31 cellular contexts compared by ENCODE assay signal in genomic region chr15:90918835-90919234, GRCh38. TPM values are rescaled to one million over a fixed set of nuclear protein-coding genes. Genes with fewer than 3 reads are reported as not detected.
"Had no signal": no experiment of that assay in that cellular context is flagged by ENCODE, and none has a peak within 500 bp of the region (broad histone marks: within the 10 kb centered on the region; RNA-seq: fewer than 3 reads in every experiment).

No MANE protein-coding gene starts in this region.

- H3K9me3 ChIP-seq: colonic mucosa, gastroesophageal sphincter, psoas muscle, right lobe of liver, suprapubic skin, tibial artery had no signal

- H3K27ac Mint-ChIP-seq: endodermal cell, immature natural killer cell, mesothelial cell of epicardium, nephron, neural progenitor cell, type B pancreatic cell had no signal

- DNase-seq: colonic mucosa; effector CD8-positive, alpha-beta T cell; endodermal cell; foreskin keratinocyte; hypothalamus; immature natural killer cell; islet precursor cell; kidney glomerular epithelial cell; mesenchymal stem cell; naive thymus-derived CD4-positive, alpha-beta T cell; nucleus accumbens; small intestine; stimulated activated CD4-positive, alpha-beta T cell treated with anti-CD3 and anti-CD28 coated beads, Interleukin-12 subunit alpha, Interleukin-12 subunit beta, amount 100 ng/mL, for 4 hours; stimulated activated CD4-positive, alpha-beta T cell treated with anti-CD3 and anti-CD28 coated beads, Interleukin-1b, Interleukin-23, amount 100 ng/mL, for 48 hours; stimulated activated CD4-positive, alpha-beta T cell treated with anti-CD3 and anti-CD28 coated beads, Interleukin-4, amount 100 ng/mL, for 1 hour; stimulated activated CD8-positive, alpha-beta memory T cell treated with anti-CD3 and anti-CD28 coated beads, Interleukin-4, amount 100 ng/mL, for 48 hours; stimulated activated naive CD4-positive, alpha-beta T cell; stimulated activated naive CD8-positive, alpha-beta T cell treated with anti-CD3 and anti-CD28 coated beads, Interleukin-15, amount 100 ng/mL, for 72 hours; tibial artery had no signal

- H3K27me3 ChIP-seq: colonic mucosa, foreskin keratinocyte, gastroesophageal sphincter, neural progenitor cell, right lobe of liver, suprapubic skin, tibial artery had no signal

- ATAC-seq: esophagus mucosa; foreskin keratinocyte; gastroesophageal sphincter; naive thymus-derived CD4-positive, alpha-beta T cell; psoas muscle; right lobe of liver; stimulated activated naive CD8-positive, alpha-beta T cell treated with anti-CD3 and anti-CD28 coated beads, Interleukin-15, amount 100 ng/mL, for 72 hours had no signal

- H3K4me3 Mint-ChIP-seq: central memory CD8-positive, alpha-beta T cell; dendritic cell treated with granulocyte-macrophage colony-stimulating factor and Interleukin-4, amounts not matched to agents 40 ng/mL and 50 ng/mL, for 4 days; endodermal cell; immature natural killer cell; mesothelial cell of epicardium; naive thymus-derived CD4-positive, alpha-beta T cell; nephron; neural progenitor cell; stimulated activated naive CD8-positive, alpha-beta T cell treated with anti-CD3 and anti-CD28 coated beads, Interleukin-15, amount 100 ng/mL, for 72 hours; type B pancreatic cell had no signal

- H3K4me1 Mint-ChIP-seq: immature natural killer cell, mesothelial cell of epicardium had no signal

- H3K27me3 Mint-ChIP-seq: central memory CD8-positive, alpha-beta T cell; dendritic cell treated with granulocyte-macrophage colony-stimulating factor and Interleukin-4, amounts not matched to agents 40 ng/mL and 50 ng/mL, for 4 days; naive thymus-derived CD4-positive, alpha-beta T cell; stimulated activated naive CD8-positive, alpha-beta T cell treated with anti-CD3 and anti-CD28 coated beads, Interleukin-15, amount 100 ng/mL, for 72 hours; type B pancreatic cell had no signal

- H3K4me3 ChIP-seq: colonic mucosa, gastroesophageal sphincter, neural progenitor cell, psoas muscle, right lobe of liver, suprapubic skin, tibial artery had no signal

- H3K9me3 Mint-ChIP-seq: central memory CD8-positive, alpha-beta T cell; dendritic cell treated with granulocyte-macrophage colony-stimulating factor and Interleukin-4, amounts not matched to agents 40 ng/mL and 50 ng/mL, for 4 days; endodermal cell; immature natural killer cell; mesothelial cell of epicardium; naive thymus-derived CD4-positive, alpha-beta T cell; nephron; neural progenitor cell; stimulated activated naive CD8-positive, alpha-beta T cell treated with anti-CD3 and anti-CD28 coated beads, Interleukin-15, amount 100 ng/mL, for 72 hours; type B pancreatic cell had no signal

- H3K36me3 ChIP-seq: neural progenitor cell had no signal

- H3K4me1 ChIP-seq: colonic mucosa, foreskin keratinocyte, gastroesophageal sphincter, neural progenitor cell, suprapubic skin, tibial artery had no signal

- H3K27ac ChIP-seq: colonic mucosa, epithelial cell of prostate, foreskin keratinocyte, gastroesophageal sphincter, neural progenitor cell, psoas muscle, right lobe of liver, suprapubic skin, tibial artery had no signal

RNA-seq across cellular contexts. Expression of gene FES, which starts 34.5 kb away (rescaled TPM):
- polyA plus RNA-seq: naive thymus-derived CD4-positive, alpha-beta T cell had no signal
